In the genomic region with DNA sequence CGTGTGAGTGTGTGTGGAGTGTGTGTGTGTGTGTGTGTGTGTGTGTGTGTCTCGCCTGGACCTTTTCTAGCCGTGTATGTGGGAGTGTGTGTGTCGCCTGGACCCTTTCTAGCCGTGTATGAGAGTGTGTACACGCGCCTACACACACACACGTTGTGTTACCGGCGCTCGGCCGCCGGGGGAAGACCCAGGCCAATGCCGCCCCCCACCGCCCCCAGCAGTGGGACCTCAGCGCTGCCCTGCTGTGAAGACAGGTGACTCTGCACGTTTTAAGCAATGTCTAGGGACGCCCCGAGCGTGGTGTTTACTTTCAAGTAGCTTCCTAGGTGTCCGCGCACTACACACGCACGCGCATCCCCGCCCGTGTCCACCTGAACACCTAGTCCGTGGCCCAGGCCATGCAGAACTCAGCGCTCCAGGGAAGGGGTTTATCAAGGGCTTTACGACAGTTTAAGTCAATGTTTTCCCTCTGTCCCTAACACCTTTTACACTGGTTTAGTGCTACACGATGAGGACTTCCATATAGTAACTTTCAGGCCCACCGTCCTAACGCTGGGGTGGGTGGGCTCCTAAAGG, we compare ENCODE assay signal across 8 cellular contexts. TPM values are rescaled to one million over a fixed set of nuclear protein-coding genes. Genes with fewer than 3 reads are reported as not detected.
DNase-seq lines count a peak whose midpoint lies in the region; ATAC-seq and TF ChIP-seq lines count a peak whose summit lies in the region.

No MANE protein-coding gene starts in this region.

- H3K36me3 Mint-ChIP-seq in activated T-cell treated with anti-CD3 and anti-CD28 coated beads, Interleukin-2, amount 50 U/mL, for 4 hours (ENCODE audit: insufficient read depth) = peaks cover 13% of the 10 kb centered on the region

- H4K20me1 ChIP-seq in fibroblast of lung (ENCODE audit: control insufficient read depth, extremely low read depth, insufficient read depth, low read length) = no peaks in the 10 kb centered on the region

- peaks cover 25% of the 10 kb centered on the region for H3K4me1 Mint-ChIP-seq in activated T-cell treated with anti-CD3 and anti-CD28 coated beads, Interleukin-2, amount 50 U/mL, for 4 hours (ENCODE audit: low read depth)

- no peaks in the 10 kb centered on the region for H3K9me3 ChIP-seq in ES-I3 (ENCODE audit: control insufficient read depth, insufficient read depth, low read length)
- H3K9me3 ChIP-seq in fibroblast of lung (ENCODE audit: control insufficient read depth, insufficient read depth, low read depth, low read length) = no peaks in the 10 kb centered on the region
- H3K9me3 ChIP-seq in neuron (ENCODE audit: low read length) = no peaks in the 10 kb centered on the region

- peak overlapping the region; percentile 59 for H3K4me2 ChIP-seq in fibroblast of lung (ENCODE audit: extremely low read depth, insufficient read depth, low read length)

- H3K4me3 ChIP-seq in fibroblast of lung (replicated peaks in 1 of 4; ENCODE audit: control extremely low read depth in 1 of 4, insufficient read depth in 1 of 4, low read depth in 3 of 4, low read length in 4 of 4) (peak overlapping the region; percentile 39 to 55 (median 48)), neuron (ENCODE audit: low read length) (peak overlapping the region; percentile 85)

- no peaks in the 10 kb centered on the region for H3K79me2 ChIP-seq in fibroblast of lung (ENCODE audit: control insufficient read depth, insufficient read depth, low read length)

- peak overlapping the region; percentile 30 for H3K27ac ChIP-seq in fibroblast of lung (ENCODE audit: insufficient read depth, low read length)

- H3K9me3 Mint-ChIP-seq in activated T-cell treated with anti-CD3 and anti-CD28 coated beads, Interleukin-2, amount 50 U/mL, for 4 hours = no peaks in the 10 kb centered on the region

- H3K9ac ChIP-seq in ES-I3 (ENCODE audit: low read depth, low read length) (peak overlapping the region; percentile 68; the same call in 1 of the 2 replicates), fibroblast of lung (ENCODE audit: insufficient read depth, low read length) (peak overlapping the region; percentile 62)

- no peaks in the 10 kb centered on the region for H3K27me3 ChIP-seq in fibroblast of lung (ENCODE audit: control insufficient read depth, insufficient read depth, low read length)
- no peaks in the 10 kb centered on the region for H3K27me3 ChIP-seq in neuron (ENCODE audit: insufficient read depth, low read length)

- TF ChIP-seq CTCF in fibroblast of lung (conservative IDR thresholded peaks at IDR 0.05 in 1 of 2, IDR thresholded peaks at IDR 0.05 in 1 of 2; ENCODE audit: low read depth in 1 of 2, low read length in 2 of 2) = no peak

- H3K4me1 ChIP-seq in ES-I3 (ENCODE audit: insufficient read depth, low read length) (peaks cover 4% of the 10 kb centered on the region), fibroblast of lung (ENCODE audit: control insufficient read depth, extremely low read depth, insufficient read depth, low read length) (peaks cover 3% of the 10 kb centered on the region), neuron (ENCODE audit: insufficient read depth, low read length) (peaks cover 24% of the 10 kb centered on the region)

- ATAC-seq in HG02588 (IDR thresholded peaks at IDR 0.05; ENCODE audit: unreplicated experiment) (peak; percentile 10), HG03139 (IDR thresholded peaks at IDR 0.05; ENCODE audit: unreplicated experiment) (no peak)
- peak; percentile 19 to 24 for ATAC-seq in activated T-cell treated with anti-CD3 and anti-CD28 coated beads, Interleukin-2, amount 50 U/mL, for 4 hours

- DNase-seq in NCI-H510A (lab: John Stamatoyannopoulos, UW) (peak; percentile 61), fibroblast of lung (ENCODE audit: low read depth in 2 of 2) (peak; percentile 46 to 50), NCI-H128 (lab: John Stamatoyannopoulos, UW; ENCODE audit: unreplicated experiment) (no peak)
- DNase-seq in activated T-cell treated with anti-CD3 and anti-CD28 coated beads, Interleukin-2, amount 50 U/mL, for 4 hours = peak; percentile 47

- H3K36me3 ChIP-seq in ES-I3 (ENCODE audit: insufficient read depth, low read length) (no peaks in the 10 kb centered on the region), fibroblast of lung (ENCODE audit: control insufficient read depth, insufficient read depth, low read length) (no peaks in the 10 kb centered on the region), neuron (ENCODE audit: insufficient read depth, low read length) (no peaks in the 10 kb centered on the region)

- peak overlapping the region; percentile 88 for H3K4me3 Mint-ChIP-seq in activated T-cell treated with anti-CD3 and anti-CD28 coated beads, Interleukin-2, amount 50 U/mL, for 4 hours

- no peaks in the 10 kb centered on the region for H3K27me3 Mint-ChIP-seq in activated T-cell treated with anti-CD3 and anti-CD28 coated beads, Interleukin-2, amount 50 U/mL, for 4 hours (ENCODE audit: low read depth)

- H2AFZ ChIP-seq in fibroblast of lung (ENCODE audit: low read length) (peak overlapping the region; percentile 87), neuron (ENCODE audit: low read depth, low read length) (peak overlapping the region; percentile 60)

RNA-seq across cellular contexts. Expression of gene BCL2, which starts 1.2 kb away (rescaled TPM):
- 10 to 100 TPM; 45.0 to 71.4 (median 66.6) TPM for total RNA-seq in activated T-cell treated with anti-CD3 and anti-CD28 coated beads, Interleukin-2, amount 50 U/mL, for 4 hours
- total RNA-seq in fibroblast of lung = 3.6 and 9.0 TPM in 2 replicates
- polyA plus RNA-seq in fibroblast of lung = 1.4 and 1.5 TPM in 2 replicates
- polyA plus RNA-seq in fibroblast of lung (2012) = 1.1 and 1.5 TPM in 2 replicates
- polyA minus RNA-seq in fibroblast of lung (ENCODE audit: low replicate concordance) = 0.43 and 0.82 TPM in 2 replicates

RNA-seq across cellular contexts. Expression of gene KDSR, which starts 46.2 kb away (rescaled TPM):
- total RNA-seq in activated T-cell treated with anti-CD3 and anti-CD28 coated beads, Interleukin-2, amount 50 U/mL, for 4 hours = 10 to 100 TPM; 64.6 to 78.2 (median 76.2) TPM
- total RNA-seq in fibroblast of lung = 42.6 and 43.3 TPM in 2 replicates
- polyA plus RNA-seq in fibroblast of lung = 54.1 and 61.8 TPM in 2 replicates
- 44.2 and 54.7 TPM in 2 replicates for polyA plus RNA-seq in fibroblast of lung (2012)
- polyA minus RNA-seq in fibroblast of lung (ENCODE audit: low replicate concordance) = 42.8 and 193 TPM in 2 replicates
